In genomic region chr5:95783661-95784060, GRCh38 we compare ENCODE assay signal across 23 cellular contexts. TPM values are rescaled to one million over a fixed set of nuclear protein-coding genes. Genes with fewer than 3 reads are reported as not detected.
DNase-seq lines count a peak whose midpoint lies in the region; ATAC-seq, FAIRE-seq and TF ChIP-seq lines count a peak whose summit lies in the region.
"Had no signal": no experiment of that assay in that cellular context is flagged by ENCODE, and none has a peak within 500 bp of the region (broad histone marks: within the 10 kb centered on the region; RNA-seq: fewer than 3 reads in every experiment).

No MANE protein-coding gene starts in this region.

- TF ChIP-seq CTCF in liver (IDR thresholded peaks at IDR 0.05; ENCODE audit: low read depth, low read length, missing input control) (no peak), HepG2 (CRISPR knock-in tag; IDR thresholded peaks at IDR 0.05) (no peak), gastrocnemius medialis (IDR thresholded peaks at IDR 0.05 in 4 of 5, conservative IDR thresholded peaks at IDR 0.05 in 1 of 5) (no peak)

- no peaks in the 10 kb centered on the region for H3K79me2 ChIP-seq in HepG2 (ENCODE audit: insufficient read depth, low read length)

- TF ChIP-seq EP300 in HepG2 (IDR thresholded peaks at IDR 0.05; ENCODE audit: low read depth in 2 of 2, low read length in 2 of 2), result no peak
- no peak for TF ChIP-seq EP300 in HepG2 (CRISPR knock-in tag; IDR thresholded peaks at IDR 0.05; ENCODE audit: borderline replicate concordance)

- H3K27me3 ChIP-seq in liver (ENCODE audit: control insufficient read depth in 4 of 4, insufficient read depth in 4 of 4, low read length in 3 of 4) (no peaks in the 10 kb centered on the region), HepG2 (ENCODE audit: control insufficient read depth in 1 of 2, insufficient read depth in 2 of 2, low read length in 2 of 2) (no peaks in the 10 kb centered on the region), gastrocnemius medialis (no peaks in the 10 kb centered on the region)
- H3K27me3 ChIP-seq: BE2C had no signal

- 53% methylated on average over 3 of the region's 3 CpGs for WGBS in liver
- over 99% methylated on average over 3 of the region's 3 CpGs for WGBS in HepG2 (ENCODE audit: low lambda C conversion rate)

- H3K36me3 ChIP-seq in liver (ENCODE audit: control insufficient read depth in 4 of 4, insufficient read depth in 3 of 4, low read depth in 1 of 4, low read length in 3 of 4) (peaks cover 2 to 4% (median 3%) of the 10 kb centered on the region in 4 donors), HepG2 (replicated peaks in 1 of 2; ENCODE audit: control insufficient read depth in 1 of 2, insufficient read depth in 2 of 2, low read length in 2 of 2) (peaks cover 1 to 17% of the 10 kb centered on the region in 2 experiments), gastrocnemius medialis (peaks cover 0 to 16% of the 10 kb centered on the region in 2 donors)

- H3K9ac ChIP-seq in liver (ENCODE audit: low read depth in 1 of 2, low read length in 2 of 2) (no peak overlapping the region), HepG2 (ENCODE audit: insufficient read depth, low read depth, low read length) (no peak overlapping the region)

- no peak overlapping the region for H3K4me2 ChIP-seq in HepG2 (ENCODE audit: low read depth, low read length)

- no peak for FAIRE-seq in HepG2 (lab: Jason Lieb, UNC)
- FAIRE-seq: A204.1, GM12878 had no signal

- no peak overlapping the region for H2AFZ ChIP-seq in HepG2 (ENCODE audit: low read length)

- in situ Hi-C loops in HepG2 (cut with HindIII; ENCODE audit: extremely low pct_ligation_motif_present, low pct_unique_long_range_greater_than_20kb) (no loop called here), gastrocnemius medialis (cut with MboI; ENCODE audit: low sequenced_read_pairs in 4 of 4) (loop anchor here in 3 of 4 donors (5.0 to 25.0 kb wide), 5 partner anchors 51 to 554 kb away; partner anchors contain the start of gene RHOBTB3 (in 1 of the 3))

- CTCF ChIA-PET in HepG2 (lab: Yijun Ruan, JAX; ENCODE audit: low intra/inter-chr PET ratio, low total read pairs), result no interaction called here

- H3K4me1 ChIP-seq in liver (ENCODE audit: control insufficient read depth in 4 of 4, insufficient read depth in 4 of 4, low read length in 3 of 4) (peaks cover 0 to 27% (median 14%) of the 10 kb centered on the region in 4 donors), HepG2 (ENCODE audit: insufficient read depth, low read length) (peaks cover 6% of the 10 kb centered on the region; the same call in 1 of the 2 replicates), gastrocnemius medialis (peaks cover 18 to 57% of the 10 kb centered on the region in 2 donors)

- H4K20me1 ChIP-seq in HepG2 (ENCODE audit: insufficient read depth, low read length), result no peaks in the 10 kb centered on the region

- POLR2A ChIA-PET in HepG2 (lab: Yijun Ruan, JAX), result no interaction called here

- no peak for DNase-seq in HepG2 (ENCODE audit: low spot score)
- DNase-seq in left lobe of liver (ENCODE audit: low spot score), result peak; percentile 77
- DNase-seq in gastrocnemius medialis, result peak; percentile 84 to 86
- no peak for DNase-seq in effector CD8-positive, alpha-beta T cell (lab: John Stamatoyannopoulos, UW)
- DNase-seq: ACHN; BE2C; C1 segment of cervical spinal cord; CD4-positive, CD25-positive, alpha-beta regulatory T cell; CD8-positive, alpha-beta memory T cell; COR-L47; DMS 273 treated with DMSO at 0.1 percent for 48 hours; DMS53; DND-41; EL; GOT3; H7; HFFc6 had no signal

- TF ChIP-seq RAD21 in liver (IDR thresholded peaks at IDR 0.05) (peak; percentile 16 to 43), HepG2 (CRISPR knock-in tag; IDR thresholded peaks at IDR 0.05) (no peak)

- TF ChIP-seq POLR2A in HepG2 (IDR thresholded peaks at IDR 0.05; ENCODE audit: insufficient read depth in 1 of 2, low read depth in 2 of 2, low read length in 2 of 2) (no peak), gastrocnemius medialis (IDR thresholded peaks at IDR 0.05) (no peak)

- intact Hi-C loops in HepG2 (cut with micrococcal nuclease; ENCODE audit: unreplicated experiment) (no loop called here), gastrocnemius medialis (cut with DNase I; ENCODE audit: low total_unique reads) (loop anchor here (2.0 to 5.0 kb wide), 3 partner anchors 25 to 179 kb away; partner anchors contain the start of gene ELL2)

- BruUV-seq in HepG2 (replicated peaks; lab: Mats Ljungman, UMichigan), result no TSS peak

- peak overlapping the region in 1 of 2 donors; percentile 15 for H3K27ac ChIP-seq in liver (ENCODE audit: low read depth in 1 of 2, low read length in 2 of 2)
- H3K27ac ChIP-seq in HepG2 (ENCODE audit: extremely low read length, insufficient read depth, low read length), result no peak overlapping the region
- peak overlapping the region; percentile 76 to 85 (median 83) for H3K27ac ChIP-seq in gastrocnemius medialis

- ATAC-seq in HepG2 (no peak), left lobe of liver (peak; percentile 81), gastrocnemius medialis (peak; percentile 86), HG02798 (IDR thresholded peaks at IDR 0.05; ENCODE audit: poor library complexity, unreplicated experiment) (no peak)
- ATAC-seq: GM12878, HCT116 had no signal

- no peaks in the 10 kb centered on the region for H3K9me3 ChIP-seq in liver (ENCODE audit: control insufficient read depth in 4 of 4, low read length in 3 of 4)
- no peaks in the 10 kb centered on the region for H3K9me3 ChIP-seq in HepG2 (ENCODE audit: low read length)
- H3K9me3 ChIP-seq in gastrocnemius medialis, result no peaks in the 10 kb centered on the region
- H3K9me3 ChIP-seq: BE2C had no signal

- no peak overlapping the region for H3K4me3 ChIP-seq in liver (ENCODE audit: low read depth in 1 of 3, low read length in 3 of 3)
- no peak overlapping the region for H3K4me3 ChIP-seq in HepG2 (replicated peaks in 1 of 3; ENCODE audit: insufficient read depth in 1 of 3, low read depth in 2 of 3, low read length in 3 of 3)
- no peak overlapping the region for H3K4me3 ChIP-seq in gastrocnemius medialis
- H3K4me3 ChIP-seq: GM12878 had no signal

TF ChIP-seq in liver, 16 proteins besides CTCF, POLR2A, EP300 and RAD21 (continues in another document):
- peak; percentile 65 to 72 for TF ChIP-seq RXRA (IDR thresholded peaks at IDR 0.05)

TF ChIP-seq in HepG2, 621 proteins besides CTCF, POLR2A, EP300 and RAD21 (continues in another document):
- TF ChIP-seq NFE2L1 (CRISPR knock-in tag; IDR thresholded peaks at IDR 0.05; ENCODE audit: borderline replicate concordance), result no peak

RNA-seq across cellular contexts. Expression of gene GLRX, which starts 38.9 kb away (rescaled TPM):
- total RNA-seq in liver (10 to 100 TPM; 48.2 to 61.8 TPM), HepG2 (2016; rRNA removed; fragmentation: Illumina TruSeq; extraction: Trizol) (63.8 and 71.9 TPM in 2 replicates), left lobe of liver (41.3 TPM), gastrocnemius medialis (1,000 to 10,000 TPM; 1,042 to 2,721 (median 1,859) TPM)
- polyA plus RNA-seq in liver (100 to 1,000 TPM; 152 to 187 TPM), HepG2 (2011; rRNA removed) (499 and 615 TPM in 2 replicates)
- total RNA-seq in HepG2 (2016; cell fraction: cytosol; rRNA removed; fragmentation: Illumina TruSeq; extraction: Trizol; ENCODE audit: low read depth), result 27.6 and 30.6 TPM in 2 replicates
- total RNA-seq in HepG2 (2016; cell fraction: insoluble cytoplasmic fraction; rRNA removed; fragmentation: Illumina TruSeq; extraction: Trizol), result 64.8 and 79.1 TPM in 2 replicates
- total RNA-seq in HepG2 (2016; cell fraction: membrane; rRNA removed; fragmentation: Illumina TruSeq; extraction: Trizol), result 27.3 and 28.0 TPM in 2 replicates
- 27.2 and 28.1 TPM in 2 replicates for total RNA-seq in HepG2 (2016; cell fraction: nucleus; rRNA removed; fragmentation: Illumina TruSeq; extraction: Trizol)
- 393 and 503 TPM in 2 replicates for polyA plus RNA-seq in HepG2 (2011; cell fraction: cytosol; rRNA removed)
- polyA plus RNA-seq in HepG2 (2011; cell fraction: nucleus; rRNA removed), result 87.8 and 90.3 TPM in 2 replicates
- 244 and 269 TPM in 2 replicates for polyA plus RNA-seq in HepG2 (2012)
- polyA plus RNA-seq in HepG2 (2016; cell fraction: cytosol; fragmentation: Illumina TruSeq; extraction: Trizol; ENCODE audit: low read depth), result 25.5 and 30.2 TPM in 2 replicates
- polyA plus RNA-seq in HepG2 (2016; cell fraction: insoluble cytoplasmic fraction; fragmentation: Illumina TruSeq; extraction: Trizol; ENCODE audit: low read depth), result 107 and 117 TPM in 2 replicates
- polyA plus RNA-seq in HepG2 (2016; cell fraction: membrane; fragmentation: Illumina TruSeq; extraction: Trizol; ENCODE audit: low read depth), result 23.9 and 28.1 TPM in 2 replicates
- polyA plus RNA-seq in HepG2 (2016; cell fraction: nucleus; fragmentation: Illumina TruSeq; extraction: Trizol; ENCODE audit: insufficient read depth, low read depth), result 59.6 and 62.5 TPM in 2 replicates
- 44.3 and 186 TPM in 2 replicates for polyA minus RNA-seq in HepG2 (2011; rRNA and poly(A)+ RNA removed; ENCODE audit: low replicate concordance)
- 49.7 and 65.5 TPM in 2 replicates for polyA minus RNA-seq in HepG2 (2011; cell fraction: cytosol; rRNA and poly(A)+ RNA removed)
- polyA minus RNA-seq in HepG2 (2011; cell fraction: nucleus; rRNA and poly(A)+ RNA removed), result 62.3 and 93.9 TPM in 2 replicates
- total RNA-seq: G401 had no signal

RNA-seq across cellular contexts. Expression of gene RHOBTB3, which starts 52.5 kb away (rescaled TPM):
- total RNA-seq in liver, result 10 to 100 TPM; 43.3 to 59.8 TPM
- polyA plus RNA-seq in liver, result 10 to 100 TPM; 10.5 to 36.2 TPM
- 35.4 and 39.6 TPM in 2 replicates for total RNA-seq in HepG2 (2016; rRNA removed; fragmentation: Illumina TruSeq; extraction: Trizol)
- 65.4 and 73.3 TPM in 2 replicates for total RNA-seq in HepG2 (2016; cell fraction: cytosol; rRNA removed; fragmentation: Illumina TruSeq; extraction: Trizol; ENCODE audit: low read depth)
- total RNA-seq in HepG2 (2016; cell fraction: insoluble cytoplasmic fraction; rRNA removed; fragmentation: Illumina TruSeq; extraction: Trizol), result 34.8 and 35.7 TPM in 2 replicates
- 29.2 and 34.2 TPM in 2 replicates for total RNA-seq in HepG2 (2016; cell fraction: membrane; rRNA removed; fragmentation: Illumina TruSeq; extraction: Trizol)
- total RNA-seq in HepG2 (2016; cell fraction: nucleus; rRNA removed; fragmentation: Illumina TruSeq; extraction: Trizol), result 34.5 and 45.0 TPM in 2 replicates
- 27.8 and 31.6 TPM in 2 replicates for polyA plus RNA-seq in HepG2 (2011; rRNA removed)
- 33.5 and 37.5 TPM in 2 replicates for polyA plus RNA-seq in HepG2 (2011; cell fraction: cytosol; rRNA removed)
- polyA plus RNA-seq in HepG2 (2011; cell fraction: nucleus; rRNA removed), result 28.1 and 35.6 TPM in 2 replicates
- 16.2 and 20.3 TPM in 2 replicates for polyA plus RNA-seq in HepG2 (2012)
- 4.4 and 6.7 TPM in 2 replicates for polyA plus RNA-seq in HepG2 (2016; cell fraction: cytosol; fragmentation: Illumina TruSeq; extraction: Trizol; ENCODE audit: low read depth)
- polyA plus RNA-seq in HepG2 (2016; cell fraction: insoluble cytoplasmic fraction; fragmentation: Illumina TruSeq; extraction: Trizol; ENCODE audit: low read depth), result 31.3 and 33.4 TPM in 2 replicates
- 11.0 and 11.2 TPM in 2 replicates for polyA plus RNA-seq in HepG2 (2016; cell fraction: membrane; fragmentation: Illumina TruSeq; extraction: Trizol; ENCODE audit: low read depth)
- 31.1 and 35.1 TPM in 2 replicates for polyA plus RNA-seq in HepG2 (2016; cell fraction: nucleus; fragmentation: Illumina TruSeq; extraction: Trizol; ENCODE audit: insufficient read depth, low read depth)
- 153 and 617 TPM in 2 replicates for polyA minus RNA-seq in HepG2 (2011; rRNA and poly(A)+ RNA removed; ENCODE audit: low replicate concordance)
- polyA minus RNA-seq in HepG2 (2011; cell fraction: cytosol; rRNA and poly(A)+ RNA removed), result 64.8 and 73.2 TPM in 2 replicates
- 85.0 and 93.4 TPM in 2 replicates for polyA minus RNA-seq in HepG2 (2011; cell fraction: nucleus; rRNA and poly(A)+ RNA removed)
- 45.1 TPM for total RNA-seq in left lobe of liver
- 100 to 1,000 TPM in 1 of 4 donors, 10 to 100 TPM in 3; 40.1 to 134 (median 86.9) TPM for total RNA-seq in gastrocnemius medialis

Comparison
In these comparisons a context has a peak if more than half of its experiments do, and no peak if none do; other contexts are left out.
1. ATAC-seq: peak in left lobe of liver (single experiment) and gastrocnemius medialis (2 of 2); none in HepG2 (single experiment) and HG02798 (single experiment).
2. DNase-seq: peak in left lobe of liver (single experiment) and gastrocnemius medialis (2 of 2); none in HepG2 (single experiment) and effector CD8-positive, alpha-beta T cell (single experiment).
3. RNA of gene GLRX, which starts 38.9 kb away (total RNA-seq): 1,042 to 2,721 TPM in gastrocnemius medialis; 27.2 to 79.1 TPM in HepG2, 48.2 to 61.8 TPM in liver and 41.3 TPM in left lobe of liver (single experiment); every median in the first group is over 10 times any median in the second.